Comparison of ENCODE assay signal across 9 cellular contexts in the genomic region with DNA sequence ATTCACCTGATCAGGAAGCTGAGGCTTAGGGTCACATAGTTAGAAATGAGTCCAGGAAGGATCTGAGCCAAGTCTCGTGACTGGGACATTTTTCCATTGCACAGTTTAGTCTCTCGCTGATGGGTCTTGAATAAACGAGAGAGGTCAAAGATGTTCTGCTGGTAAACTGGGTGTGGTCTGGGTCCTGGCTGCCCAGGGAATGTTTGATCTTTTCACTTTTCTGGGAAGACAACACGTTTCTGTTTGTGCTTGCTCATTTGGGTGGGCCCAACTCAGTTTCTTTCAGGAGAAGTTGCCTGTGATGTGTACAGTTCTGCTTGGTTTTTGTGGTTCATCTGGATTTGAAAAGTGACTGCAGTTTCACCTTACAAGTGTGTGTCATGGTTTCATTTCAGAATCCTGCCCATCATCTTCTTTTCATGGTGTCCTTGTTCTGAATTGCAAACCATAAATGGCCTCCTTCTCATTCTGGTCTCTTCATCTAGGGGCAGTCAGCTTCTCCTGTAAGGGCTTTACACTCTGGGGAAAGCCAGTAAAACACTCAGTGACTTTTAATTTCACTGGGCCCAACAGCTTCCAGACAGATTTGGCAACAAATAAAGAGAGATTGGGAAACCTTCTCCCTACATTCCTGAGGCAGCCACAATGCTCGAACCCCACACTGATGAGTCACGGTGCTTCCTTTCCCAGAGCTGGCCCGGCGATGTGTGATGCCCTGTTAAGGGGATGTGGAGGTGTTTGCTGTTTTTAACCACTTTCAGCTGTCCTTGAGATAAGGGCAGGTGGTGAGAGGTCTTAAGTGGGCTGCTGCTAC. TPM values are rescaled to one million over a fixed set of nuclear protein-coding genes. Genes with fewer than 3 reads are reported as not detected.
DNase-seq lines count a peak whose midpoint lies in the region; ATAC-seq lines count a peak whose summit lies in the region.
"Had no signal": no experiment of that assay in that cellular context is flagged by ENCODE, and none has a peak within 500 bp of the region (broad histone marks: within the 10 kb centered on the region; RNA-seq: fewer than 3 reads in every experiment).

No MANE protein-coding gene starts in this region.

- no peak overlapping the region for H3K27ac ChIP-seq in right cardiac atrium (ENCODE audit: low read length)
- peak overlapping the region; percentile 21 for H3K27ac ChIP-seq in subcutaneous abdominal adipose tissue (ENCODE audit: low read depth, low read length)

- no peak overlapping the region for H3K27ac Mint-ChIP-seq in T-helper 1 cell treated with Interleukin-12 subunit alpha and Interleukin-12 subunit beta and Interleukin-4 antibody, amounts not matched to agents 30 μg/mL and 1 μg/mL, for 36 hours
- H3K27ac Mint-ChIP-seq in stimulated activated memory B cell treated with anti-CD40 and anti-IgM and Interleukin-4, amounts not matched to agents 10 μg/mL and 1 μg/mL and 100 μg/mL, for 72 hours, result no peak overlapping the region

- H3K36me3 Mint-ChIP-seq in T-helper 1 cell treated with Interleukin-12 subunit alpha and Interleukin-12 subunit beta and Interleukin-4 antibody, amounts not matched to agents 30 μg/mL and 1 μg/mL, for 36 hours (ENCODE audit: low read depth), result no peaks in the 10 kb centered on the region
- no peaks in the 10 kb centered on the region for H3K36me3 Mint-ChIP-seq in stimulated activated memory B cell treated with anti-CD40 and anti-IgM and Interleukin-4, amounts not matched to agents 10 μg/mL and 1 μg/mL and 100 μg/mL, for 72 hours

- intact Hi-C loops in right cardiac atrium (cut with DNase I), result no loop called here

- H3K4me1 Mint-ChIP-seq in T-helper 1 cell treated with Interleukin-12 subunit alpha and Interleukin-12 subunit beta and Interleukin-4 antibody, amounts not matched to agents 30 μg/mL and 1 μg/mL, for 36 hours (ENCODE audit: low read depth), result peaks cover 11% of the 10 kb centered on the region
- peaks cover 15% of the 10 kb centered on the region for H3K4me1 Mint-ChIP-seq in stimulated activated memory B cell treated with anti-CD40 and anti-IgM and Interleukin-4, amounts not matched to agents 10 μg/mL and 1 μg/mL and 100 μg/mL, for 72 hours

- peak overlapping the region; percentile 8 for H3K4me3 Mint-ChIP-seq in T-helper 1 cell treated with Interleukin-12 subunit alpha and Interleukin-12 subunit beta and Interleukin-4 antibody, amounts not matched to agents 30 μg/mL and 1 μg/mL, for 36 hours
- H3K4me3 Mint-ChIP-seq in stimulated activated memory B cell treated with anti-CD40 and anti-IgM and Interleukin-4, amounts not matched to agents 10 μg/mL and 1 μg/mL and 100 μg/mL, for 72 hours, result no peak overlapping the region

- H3K4me1 ChIP-seq in right cardiac atrium (ENCODE audit: control insufficient read depth, insufficient read depth, low read length) (peaks cover 4% of the 10 kb centered on the region), subcutaneous abdominal adipose tissue (ENCODE audit: control insufficient read depth in 5 of 5, insufficient read depth in 5 of 5, low read length in 5 of 5) (peaks cover 0 to 26% (median 23%) of the 10 kb centered on the region in 5 donors)

- H3K4me3 ChIP-seq in right cardiac atrium (ENCODE audit: low read length) (no peak overlapping the region), subcutaneous abdominal adipose tissue (ENCODE audit: low read depth in 1 of 5, low read length in 5 of 5) (no peak overlapping the region)

- no peaks in the 10 kb centered on the region for H3K9me3 Mint-ChIP-seq in T-helper 1 cell treated with Interleukin-12 subunit alpha and Interleukin-12 subunit beta and Interleukin-4 antibody, amounts not matched to agents 30 μg/mL and 1 μg/mL, for 36 hours
- H3K9me3 Mint-ChIP-seq in stimulated activated memory B cell treated with anti-CD40 and anti-IgM and Interleukin-4, amounts not matched to agents 10 μg/mL and 1 μg/mL and 100 μg/mL, for 72 hours, result no peaks in the 10 kb centered on the region

- peaks cover 62% of the 10 kb centered on the region for H3K27me3 Mint-ChIP-seq in T-helper 1 cell treated with Interleukin-12 subunit alpha and Interleukin-12 subunit beta and Interleukin-4 antibody, amounts not matched to agents 30 μg/mL and 1 μg/mL, for 36 hours (ENCODE audit: low read depth)
- peaks cover 17% of the 10 kb centered on the region for H3K27me3 Mint-ChIP-seq in stimulated activated memory B cell treated with anti-CD40 and anti-IgM and Interleukin-4, amounts not matched to agents 10 μg/mL and 1 μg/mL and 100 μg/mL, for 72 hours

- no peaks in the 10 kb centered on the region for H3K27me3 ChIP-seq in right cardiac atrium (ENCODE audit: control insufficient read depth, insufficient read depth)
- H3K27me3 ChIP-seq in subcutaneous abdominal adipose tissue (ENCODE audit: control insufficient read depth in 5 of 5, insufficient read depth in 4 of 5, low read length in 5 of 5), result peaks cover 0 to 2% (median 0%) of the 10 kb centered on the region in 5 donors

- WGBS in right cardiac atrium, result 26% methylated on average over 8 of the region's 8 CpGs

- no peaks in the 10 kb centered on the region for H3K9me3 ChIP-seq in right cardiac atrium (ENCODE audit: control insufficient read depth, low read length)
- no peaks in the 10 kb centered on the region for H3K9me3 ChIP-seq in subcutaneous abdominal adipose tissue (ENCODE audit: control insufficient read depth in 5 of 5, low read length in 5 of 5)

- H3K9ac ChIP-seq in subcutaneous abdominal adipose tissue (ENCODE audit: low read length in 5 of 5), result no peak overlapping the region

- no peaks in the 10 kb centered on the region for H3K36me3 ChIP-seq in subcutaneous abdominal adipose tissue (ENCODE audit: control insufficient read depth in 5 of 5, insufficient read depth in 5 of 5, low read length in 5 of 5)

- DNase-seq in DMS79 treated with DMSO at 0.1 percent for 48 hours (lab: John Stamatoyannopoulos, UW) (peak; percentile 10), DMS79 (lab: John Stamatoyannopoulos, UW) (no peak), right cardiac atrium (peak; percentile 73 to 78 (median 76)), T-helper 9 cell (no peak)

- peak; percentile 71 for ATAC-seq in HG03159 (IDR thresholded peaks at IDR 0.05; ENCODE audit: unreplicated experiment)
- ATAC-seq in right cardiac atrium, result peak; percentile 82 to 93
- no peak for ATAC-seq in stimulated activated memory B cell treated with anti-CD40 and anti-IgM and Interleukin-4, amounts not matched to agents 10 μg/mL and 1 μg/mL and 100 μg/mL, for 72 hours

RNA-seq across cellular contexts. Expression of a gene that starts 7.2 kb away (rescaled TPM):
- total RNA-seq in right cardiac atrium, result under 1 TPM; 0.09 to 0.33 (median 0.19) TPM
- polyA plus RNA-seq in right cardiac atrium, result 0.14 TPM
- total RNA-seq: activated CD8-positive, alpha-beta memory T cell treated with anti-CD3 and anti-CD28 coated beads for 36 hours had no signal

RNA-seq across cellular contexts. Expression of a gene that starts 37.8 kb away (rescaled TPM):
- 10 to 100 TPM; 22.4 to 32.3 (median 27.3) TPM for total RNA-seq in right cardiac atrium
- 19.8 TPM for polyA plus RNA-seq in right cardiac atrium

Comparison
In these comparisons a context has a peak if more than half of its experiments do, and no peak if none do; other contexts are left out.
1. DNase-seq: peak in DMS79 treated with DMSO at 0.1 percent for 48 hours (single experiment) and right cardiac atrium (3 of 3); none in DMS79 (single experiment) and T-helper 9 cell (single experiment).